12 cellular contexts compared by ENCODE assay signal in the genomic region with DNA sequence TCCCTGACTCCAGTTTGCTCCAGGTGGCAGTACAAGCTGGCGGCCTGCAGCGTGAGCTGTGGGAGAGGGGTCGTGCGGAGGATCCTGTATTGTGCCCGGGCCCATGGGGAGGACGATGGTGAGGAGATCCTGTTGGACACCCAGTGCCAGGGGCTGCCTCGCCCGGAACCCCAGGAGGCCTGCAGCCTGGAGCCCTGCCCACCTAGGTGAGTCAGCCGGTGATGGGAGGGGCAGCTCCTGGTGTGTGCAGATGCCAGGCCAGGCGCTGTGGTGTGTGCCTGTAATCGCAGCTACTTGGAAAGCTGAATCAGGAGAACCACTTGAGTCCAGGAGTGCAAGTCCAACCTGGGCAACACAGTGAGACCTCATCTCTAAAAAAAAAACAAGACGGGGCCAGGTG. TPM values are rescaled to one million over a fixed set of nuclear protein-coding genes. Genes with fewer than 3 reads are reported as not detected.
DNase-seq lines count a peak whose midpoint lies in the region; FAIRE-seq and TF ChIP-seq lines count a peak whose summit lies in the region.
"Had no signal": no experiment of that assay in that cellular context is flagged by ENCODE, and none has a peak within 500 bp of the region (broad histone marks: within the 10 kb centered on the region; RNA-seq: fewer than 3 reads in every experiment).

No MANE protein-coding gene starts in this region.

- H3K9me3 ChIP-seq in small intestine (ENCODE audit: control insufficient read depth, low read depth): no peaks in the 10 kb centered on the region
- H3K9me3 ChIP-seq: Caco-2, thoracic aorta had no signal

- FAIRE-seq in small intestine (lab: Jason Lieb, UNC) (no peak), GM19239 (lab: Jason Lieb, UNC) (no peak)
- FAIRE-seq: A204.1 had no signal

- H3K4me3 ChIP-seq in epithelial cell of esophagus (ENCODE audit: low read length) (no peak overlapping the region), small intestine (ENCODE audit: low read depth in 1 of 2, low read length in 2 of 2) (no peak overlapping the region)
- H3K4me3 ChIP-seq: thoracic aorta had no signal

- WGBS in small intestine, 3 donors: 32 to 76% (median 48%) methylated on average over 12 of the region's 12 CpGs

- no peaks in the 10 kb centered on the region for H3K27me3 ChIP-seq in small intestine (ENCODE audit: control insufficient read depth in 2 of 2, insufficient read depth in 2 of 2, low read length in 2 of 2)

- H3K27ac ChIP-seq in small intestine (ENCODE audit: low read depth in 1 of 2, low read length in 1 of 2): no peak overlapping the region
- H3K27ac ChIP-seq: thoracic aorta had no signal

- H3K4me1 ChIP-seq in small intestine (ENCODE audit: control insufficient read depth in 2 of 2, insufficient read depth in 1 of 2, low read depth in 1 of 2, low read length in 1 of 2): no peaks in the 10 kb centered on the region
- H3K4me1 ChIP-seq: Caco-2 had no signal

- H3K36me3 ChIP-seq in small intestine (ENCODE audit: control insufficient read depth in 2 of 2, insufficient read depth in 2 of 2, low read length in 2 of 2): no peaks in the 10 kb centered on the region
- H3K36me3 ChIP-seq: thoracic aorta had no signal

- DNase-seq in DMS153 (lab: John Stamatoyannopoulos, UW): peak; percentile 22
- DNase-seq in DMS153 treated with DMSO at 0.1 percent for 48 hours (lab: John Stamatoyannopoulos, UW; ENCODE audit: unreplicated experiment): no peak
- DNase-seq in NCI-H510A (lab: John Stamatoyannopoulos, UW): peak; percentile 51
- peak; percentile 83 for DNase-seq in epithelial cell of esophagus (ENCODE audit: low read depth)
- peak; percentile 92 for DNase-seq in small intestine
- no peak for DNase-seq in iPS-NIHi7 (ENCODE audit: extremely low spot score)
- DNase-seq in nucleus accumbens (lab: John Stamatoyannopoulos, UW): no peak
- no peak for DNase-seq in GM19239 (ENCODE audit: insufficient read length, low spot score)
- DNase-seq: activated CD4-positive, alpha-beta T cell treated with anti-CD3 and anti-CD28 coated beads for 48 hours; Caco-2 had no signal

- peak; percentile 21 for TF ChIP-seq CTCF in epithelial cell of esophagus (IDR thresholded peaks at IDR 0.05; ENCODE audit: insufficient read depth, low read depth, low read length, missing control alignments)

RNA-seq across cellular contexts. Expression of a gene that starts 10.0 kb away (rescaled TPM):
- 10 to 100 TPM; 27.0 to 30.8 (median 28.2) TPM for polyA plus RNA-seq in small intestine

RNA-seq across cellular contexts. Expression of a gene that starts 27.6 kb away (rescaled TPM):
- 10 to 100 TPM in 1 of 3 donors, 1 to 10 TPM in 2; 2.4 to 16.8 (median 6.5) TPM for polyA plus RNA-seq in small intestine

RNA-seq across cellular contexts. Expression of a gene that starts 29.1 kb away (rescaled TPM):
- polyA plus RNA-seq in small intestine: 1 to 10 TPM in 2 of 3 donors, under 1 TPM in 1; 0.89 to 2.5 (median 1.6) TPM

RNA-seq across cellular contexts. Expression of a gene that starts 31.9 kb away (rescaled TPM):
- 10 to 100 TPM; 18.9 to 22.9 (median 20.1) TPM for polyA plus RNA-seq in small intestine

Comparison
In these comparisons a context has a peak if more than half of its experiments do, and no peak if none do; other contexts are left out.
1. DNase-seq: peak in DMS153 (single experiment), NCI-H510A (single experiment), epithelial cell of esophagus (single experiment) and small intestine (single experiment); none in DMS153 treated with DMSO at 0.1 percent for 48 hours (single experiment), iPS-NIHi7 (single experiment), nucleus accumbens (0 of 56) and GM19239 (single experiment).